Comparison of ENCODE assay signal across 15 cellular contexts in the genomic region with DNA sequence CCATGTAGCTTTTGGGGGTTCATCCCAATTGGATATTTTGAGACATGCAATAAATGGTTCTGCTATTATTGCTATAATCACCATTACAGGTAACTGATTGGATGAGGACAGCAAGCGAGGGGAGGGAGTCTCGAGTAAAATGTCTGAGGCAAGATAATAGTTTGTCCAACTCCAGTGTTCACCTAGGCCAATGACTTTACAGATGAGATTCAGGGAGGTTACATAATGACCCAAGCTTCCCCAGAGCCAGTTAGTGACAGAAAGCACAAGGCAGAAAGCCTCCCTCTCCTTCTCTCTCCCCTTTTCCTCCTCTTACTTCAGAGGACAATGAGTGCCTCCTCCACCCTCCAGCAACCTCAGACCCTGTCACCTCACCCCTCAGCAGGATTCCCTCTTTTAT.
A peak's percentile ranks its signal among the peaks of the same experiment; 100 is the strongest.
DNase-seq lines count a peak whose midpoint lies in the region; ATAC-seq lines count a peak whose summit lies in the region.
"Had no signal": no experiment of that assay in that cellular context is flagged by ENCODE, and none has a peak within 500 bp of the region (broad histone marks: within the 10 kb centered on the region; RNA-seq: fewer than 3 reads in every experiment).

No MANE protein-coding gene starts in this region.

- H3K4me1 Mint-ChIP-seq in activated naive CD8-positive, alpha-beta T cell (ENCODE audit: low read depth): peaks cover 17% of the 10 kb centered on the region
- peaks cover 13% of the 10 kb centered on the region for H3K4me1 Mint-ChIP-seq in activated naive CD8-positive, alpha-beta T cell treated with anti-CD3 and anti-CD28 coated beads for 36 hours
- peaks cover 45% of the 10 kb centered on the region for H3K4me1 Mint-ChIP-seq in activated T-helper 1 cell treated with anti-CD3 and anti-CD28 coated beads, Interleukin-12 subunit alpha, Interleukin-12 subunit beta, Interleukin-2, Interleukin-4 antibody, amounts not matched to agents 30 ng/mL and 10 ng/mL and 1 ng/mL, durations not matched to agents 14 hours and 24 hours and 36 hours (ENCODE audit: low read depth)

- H3K79me2 ChIP-seq in trophoblast cell (ENCODE audit: control insufficient read depth, insufficient read depth, low read length, poor library complexity): no peaks in the 10 kb centered on the region

- H3K9me3 ChIP-seq in trophoblast cell (ENCODE audit: insufficient read depth, low read depth, low read length) (no peaks in the 10 kb centered on the region), aorta (ENCODE audit: control insufficient read depth, low read length) (no peaks in the 10 kb centered on the region)
- H3K9me3 ChIP-seq: HAP-1 had no signal

- H2BK5ac ChIP-seq in trophoblast cell (ENCODE audit: low read depth, low read length, poor library complexity): no peak overlapping the region

- H3K14ac ChIP-seq in trophoblast cell (ENCODE audit: low read length): no peak overlapping the region

- H3K27me3 ChIP-seq in H7 (ENCODE audit: control insufficient read depth, insufficient read depth, low read length) (no peaks in the 10 kb centered on the region), trophoblast cell (ENCODE audit: insufficient read depth, low read length) (no peaks in the 10 kb centered on the region), aorta (ENCODE audit: control insufficient read depth in 1 of 2, insufficient read depth in 2 of 2, low read length in 1 of 2) (no peaks in the 10 kb centered on the region)
- H3K27me3 ChIP-seq: BLaER1 treated with 17β-estradiol and CSF1 and Interleukin-3, amounts not matched to agents 10 nM and 100 nM had no signal

- H4K91ac ChIP-seq in trophoblast cell (ENCODE audit: low read depth, low read length): no peak overlapping the region

- H3K4me3 ChIP-seq in H7 (ENCODE audit: insufficient read depth, low read depth, low read length) (no peak overlapping the region), trophoblast cell (ENCODE audit: low read depth, low read length) (no peak overlapping the region), aorta (ENCODE audit: low read length in 2 of 2) (no peak overlapping the region)
- H3K4me3 ChIP-seq: BLaER1 treated with 17β-estradiol and CSF1 and Interleukin-3, amounts not matched to agents 10 nM and 100 nM; HAP-1 had no signal

- H3K4me1 ChIP-seq in trophoblast cell (ENCODE audit: control insufficient read depth in 1 of 2, insufficient read depth in 2 of 2, low read length in 2 of 2): peaks cover 0 to 8% of the 10 kb centered on the region in 2 experiments
- peaks cover 0 to 5% of the 10 kb centered on the region in 2 donors for H3K4me1 ChIP-seq in aorta (ENCODE audit: control insufficient read depth in 1 of 2, insufficient read depth in 2 of 2, low read length in 2 of 2)
- H3K4me1 ChIP-seq: BLaER1 treated with 17β-estradiol and CSF1 and Interleukin-3, amounts not matched to agents 10 nM and 100 nM; HAP-1 had no signal

- no peak overlapping the region for H2AFZ ChIP-seq in trophoblast cell (ENCODE audit: insufficient read depth, low read length, poor library complexity)

- H3K18ac ChIP-seq in trophoblast cell (ENCODE audit: low read length): no peak overlapping the region

- H4K8ac ChIP-seq in trophoblast cell (ENCODE audit: low read depth, low read length): no peak overlapping the region

- no peaks in the 10 kb centered on the region for H3K9me3 Mint-ChIP-seq in activated naive CD8-positive, alpha-beta T cell (ENCODE audit: low read depth)
- H3K9me3 Mint-ChIP-seq in activated naive CD8-positive, alpha-beta T cell treated with anti-CD3 and anti-CD28 coated beads for 36 hours: peaks cover 1% of the 10 kb centered on the region
- H3K9me3 Mint-ChIP-seq in activated T-helper 1 cell treated with anti-CD3 and anti-CD28 coated beads, Interleukin-12 subunit alpha, Interleukin-12 subunit beta, Interleukin-2, Interleukin-4 antibody, amounts not matched to agents 30 ng/mL and 10 ng/mL and 1 ng/mL, durations not matched to agents 14 hours and 24 hours and 36 hours: peaks cover 3% of the 10 kb centered on the region
- H3K9me3 Mint-ChIP-seq: CD4-positive, alpha-beta T cell; T-cell had no signal

- H3K27me3 Mint-ChIP-seq in activated naive CD8-positive, alpha-beta T cell: no peaks in the 10 kb centered on the region
- peaks cover 6% of the 10 kb centered on the region for H3K27me3 Mint-ChIP-seq in activated naive CD8-positive, alpha-beta T cell treated with anti-CD3 and anti-CD28 coated beads for 36 hours
- no peaks in the 10 kb centered on the region for H3K27me3 Mint-ChIP-seq in activated T-helper 1 cell treated with anti-CD3 and anti-CD28 coated beads, Interleukin-12 subunit alpha, Interleukin-12 subunit beta, Interleukin-2, Interleukin-4 antibody, amounts not matched to agents 30 ng/mL and 10 ng/mL and 1 ng/mL, durations not matched to agents 14 hours and 24 hours and 36 hours (ENCODE audit: insufficient read depth)
- H3K27me3 Mint-ChIP-seq: CD4-positive, alpha-beta T cell had no signal

- H2BK12ac ChIP-seq in trophoblast cell (ENCODE audit: low read length): peak overlapping the region; percentile 8

- no peak overlapping the region for H2BK120ac ChIP-seq in trophoblast cell (ENCODE audit: insufficient read depth, low read length, poor library complexity)

- no peaks in the 10 kb centered on the region for H3K36me3 ChIP-seq in H7 (replicated peaks; ENCODE audit: control insufficient read depth, insufficient read depth, low read length)
- no peaks in the 10 kb centered on the region for H3K36me3 ChIP-seq in trophoblast cell (ENCODE audit: control insufficient read depth in 1 of 2, insufficient read depth in 2 of 2, low read length in 2 of 2)
- no peaks in the 10 kb centered on the region for H3K36me3 ChIP-seq in aorta (ENCODE audit: control insufficient read depth in 1 of 2, insufficient read depth in 2 of 2, low read length in 1 of 2)
- H3K36me3 ChIP-seq: BLaER1 treated with 17β-estradiol and CSF1 and Interleukin-3, amounts not matched to agents 10 nM and 100 nM; HAP-1 had no signal

- no peak overlapping the region for H4K12ac ChIP-seq in trophoblast cell (ENCODE audit: low read depth, low read length)

- no peak overlapping the region for H3K4me3 Mint-ChIP-seq in activated naive CD8-positive, alpha-beta T cell
- no peak overlapping the region for H3K4me3 Mint-ChIP-seq in activated naive CD8-positive, alpha-beta T cell treated with anti-CD3 and anti-CD28 coated beads for 36 hours
- no peak overlapping the region for H3K4me3 Mint-ChIP-seq in activated T-helper 1 cell treated with anti-CD3 and anti-CD28 coated beads, Interleukin-12 subunit alpha, Interleukin-12 subunit beta, Interleukin-2, Interleukin-4 antibody, amounts not matched to agents 30 ng/mL and 10 ng/mL and 1 ng/mL, durations not matched to agents 14 hours and 24 hours and 36 hours
- H3K4me3 Mint-ChIP-seq: CD4-positive, alpha-beta T cell; T-cell had no signal

- no peak overlapping the region for H3K4ac ChIP-seq in trophoblast cell (ENCODE audit: low read depth, low read length)

- no peak overlapping the region for H3K27ac ChIP-seq in trophoblast cell (ENCODE audit: low read depth, low read length)
- no peak overlapping the region for H3K27ac ChIP-seq in aorta (ENCODE audit: low read depth in 1 of 2, low read length in 2 of 2)
- H3K27ac ChIP-seq: BLaER1 treated with 17β-estradiol and CSF1 and Interleukin-3, amounts not matched to agents 10 nM and 100 nM; RWPE1 had no signal

- DNase-seq in activated naive CD8-positive, alpha-beta T cell treated with anti-CD3 and anti-CD28 coated beads for 36 hours: no peak
- DNase-seq in H7: peak; percentile 18
- DNase-seq in activated T-helper 1 cell treated with anti-CD3 and anti-CD28 coated beads, Interleukin-12 subunit alpha, Interleukin-12 subunit beta, Interleukin-2, Interleukin-4 antibody, amounts not matched to agents 30 ng/mL and 10 ng/mL and 1 ng/mL, durations not matched to agents 14 hours and 24 hours and 36 hours (ENCODE audit: low spot score): no peak
- no peak for DNase-seq in trophoblast cell
- DNase-seq in NCI-H1092 treated with DMSO at 0.1 percent for 48 hours (lab: John Stamatoyannopoulos, UW): no peak
- no peak for DNase-seq in aorta
- DNase-seq: NCI-H1417 treated with DMSO at 0.1 percent for 48 hours, NCI-H526 treated with DMSO at 0.1 percent for 48 hours had no signal

- no peak overlapping the region for H2AK5ac ChIP-seq in trophoblast cell (ENCODE audit: low read length)

- H3K27ac Mint-ChIP-seq in activated naive CD8-positive, alpha-beta T cell: peak overlapping the region; percentile 28
- no peak overlapping the region for H3K27ac Mint-ChIP-seq in activated naive CD8-positive, alpha-beta T cell treated with anti-CD3 and anti-CD28 coated beads for 36 hours
- H3K27ac Mint-ChIP-seq in activated T-helper 1 cell treated with anti-CD3 and anti-CD28 coated beads, Interleukin-12 subunit alpha, Interleukin-12 subunit beta, Interleukin-2, Interleukin-4 antibody, amounts not matched to agents 30 ng/mL and 10 ng/mL and 1 ng/mL, durations not matched to agents 14 hours and 24 hours and 36 hours: peak overlapping the region; percentile 20
- H3K27ac Mint-ChIP-seq: CD4-positive, alpha-beta T cell; T-cell had no signal

- no peak for ATAC-seq in HG02763 (IDR thresholded peaks at IDR 0.05; ENCODE audit: unreplicated experiment)
- ATAC-seq in aorta (ENCODE audit: low FRiP score): no peak

- WGBS in trophoblast cell (ENCODE audit: extremely low coverage, insufficient coverage, insufficient read length): no CpG with 5 or more reads among the region's 2 CpGs
- 94% methylated on average over 2 of the region's 2 CpGs for WGBS in aorta, 2 donors

- H3K79me1 ChIP-seq in trophoblast cell (ENCODE audit: low read length): no peaks in the 10 kb centered on the region

- H3K9ac ChIP-seq in trophoblast cell (ENCODE audit: low read length): no peak overlapping the region
- H3K9ac ChIP-seq: BLaER1 treated with 17β-estradiol and CSF1 and Interleukin-3, amounts not matched to agents 10 nM and 100 nM had no signal

- intact Hi-C loops in activated T-helper 1 cell treated with anti-CD3 and anti-CD28 coated beads, Interleukin-12 subunit alpha, Interleukin-12 subunit beta, Interleukin-2, Interleukin-4 antibody, amounts not matched to agents 30 ng/mL and 10 ng/mL and 1 ng/mL, durations not matched to agents 14 hours and 24 hours and 36 hours (cut with micrococcal nuclease): no loop called here
- intact Hi-C loops in aorta (cut with DNase I): loop anchor here in 1 of 2 donors (5.0 to 10.0 kb wide), 2 partner anchors 113 to 250 kb away; no protein-coding TSS in a partner anchor

- H3K23ac ChIP-seq in trophoblast cell (ENCODE audit: low read length): no peak overlapping the region

- H3K36me3 Mint-ChIP-seq in activated naive CD8-positive, alpha-beta T cell: no peaks in the 10 kb centered on the region
- peaks cover 5% of the 10 kb centered on the region for H3K36me3 Mint-ChIP-seq in activated naive CD8-positive, alpha-beta T cell treated with anti-CD3 and anti-CD28 coated beads for 36 hours
- H3K36me3 Mint-ChIP-seq in activated T-helper 1 cell treated with anti-CD3 and anti-CD28 coated beads, Interleukin-12 subunit alpha, Interleukin-12 subunit beta, Interleukin-2, Interleukin-4 antibody, amounts not matched to agents 30 ng/mL and 10 ng/mL and 1 ng/mL, durations not matched to agents 14 hours and 24 hours and 36 hours (ENCODE audit: low read depth): peaks cover 4% of the 10 kb centered on the region
- H3K36me3 Mint-ChIP-seq: T-cell had no signal

- no peak overlapping the region for H3K4me2 ChIP-seq in trophoblast cell (ENCODE audit: low read length)
- H3K4me2 ChIP-seq: BLaER1 treated with 17β-estradiol and CSF1 and Interleukin-3, amounts not matched to agents 10 nM and 100 nM had no signal
